In genomic region chr16:61313931-61314330, GRCh38 we compare ENCODE assay signal across 17 cellular contexts.
DNase-seq lines count a peak whose midpoint lies in the region; FAIRE-seq and TF ChIP-seq lines count a peak whose summit lies in the region.
"Had no signal": no experiment of that assay in that cellular context is flagged by ENCODE, and none has a peak within 500 bp of the region (broad histone marks: within the 10 kb centered on the region; RNA-seq: fewer than 3 reads in every experiment).

No MANE protein-coding gene starts in this region.

- no peak overlapping the region for H3K4me3 Mint-ChIP-seq in neural progenitor cell
- H3K4me3 Mint-ChIP-seq in Caco-2 (ENCODE audit: unreplicated experiment) = no peak overlapping the region
- H3K4me3 Mint-ChIP-seq: CD4-positive, alpha-beta T cell had no signal

- no TSS peak for BruUV-seq in Caco-2 (replicated peaks; lab: Mats Ljungman, UMichigan)

- H4K20me1 ChIP-seq in H1 (replicated peaks in 1 of 2; ENCODE audit: control insufficient read depth in 1 of 2, insufficient read depth in 2 of 2, low read length in 2 of 2) = no peaks in the 10 kb centered on the region
- no peaks in the 10 kb centered on the region for H4K20me1 ChIP-seq in neural progenitor cell (ENCODE audit: low read depth)

- WGBS in H1 (ENCODE audit: extremely low coverage in 1 of 2, insufficient coverage in 1 of 2, insufficient read length in 1 of 2, insufficient replicate concordance in 2 of 2, low coverage in 1 of 2, low lambda C conversion rate in 2 of 2, missing lambda C conversion rate in 1 of 2), 2 experiments = 100% methylated on average over 2 of the region's 2 CpGs; no CpG with 5 or more reads in 1 of the 2 experiments

- H2BK5ac ChIP-seq in H1 (ENCODE audit: low read depth, low read length) = no peak overlapping the region

- H2BK12ac ChIP-seq in H1 (ENCODE audit: low read depth, low read length) = no peak overlapping the region

- H3K9me3 Mint-ChIP-seq in neural progenitor cell (peaks cover 15% of the 10 kb centered on the region), Caco-2 (ENCODE audit: unreplicated experiment) (no peaks in the 10 kb centered on the region)

- H3K4me1 ChIP-seq in H1 (replicated peaks in 1 of 4; ENCODE audit: control insufficient read depth in 3 of 4, insufficient read depth in 4 of 4, low read length in 3 of 4) (no peaks in the 10 kb centered on the region), neural progenitor cell (no peaks in the 10 kb centered on the region), Caco-2 (no peaks in the 10 kb centered on the region)
- H3K4me1 ChIP-seq: BE2C had no signal

- H3K4me2 ChIP-seq in H1 (ENCODE audit: insufficient read depth in 1 of 2, low read depth in 2 of 2, low read length in 2 of 2) (no peak overlapping the region), neural progenitor cell (no peak overlapping the region)

- H3K18ac ChIP-seq in H1 (ENCODE audit: extremely low read depth, low read length) = no peak overlapping the region

- intact Hi-C loops in Caco-2 (cut with micrococcal nuclease; ENCODE audit: unreplicated experiment) = no loop called here

- H3K56ac ChIP-seq in H1 (replicated peaks; ENCODE audit: insufficient read length, low read depth, low read length) = no peak overlapping the region

- no peaks in the 10 kb centered on the region for H3K23me2 ChIP-seq in H1 (ENCODE audit: low read depth, low read length)

- no peaks in the 10 kb centered on the region for H3F3A ChIP-seq in neural progenitor cell (ENCODE audit: low read depth)

- FAIRE-seq in H1 (lab: Jason Lieb, UNC) = no peak
- FAIRE-seq: GM12891 had no signal

- no peak for TF ChIP-seq POLR2A in H1 (IDR thresholded peaks at IDR 0.05; ENCODE audit: control extremely low read depth in 1 of 2, low read depth in 2 of 2, low read length in 2 of 2)

- no peak for TF ChIP-seq EP300 in H1 (IDR thresholded peaks at IDR 0.05; ENCODE audit: borderline replicate concordance in 1 of 2, low read depth in 2 of 2, low read length in 2 of 2)

- H3K27ac ChIP-seq in H1 (ENCODE audit: low read depth, low read length) (no peak overlapping the region), neural progenitor cell (no peak overlapping the region)

- H4K91ac ChIP-seq in H1 (replicated peaks; ENCODE audit: insufficient read length, low read length) = no peak overlapping the region

- H3K27me3 Mint-ChIP-seq in neural progenitor cell (ENCODE audit: insufficient read depth, low read depth) (no peaks in the 10 kb centered on the region), Caco-2 (ENCODE audit: insufficient read depth, unreplicated experiment) (peaks cover 9% of the 10 kb centered on the region)
- H3K27me3 Mint-ChIP-seq: CD4-positive, alpha-beta T cell had no signal

- no peak overlapping the region for H4K8ac ChIP-seq in H1 (ENCODE audit: extremely low read depth, insufficient read depth, low read length)

- H3K4ac ChIP-seq in H1 (replicated peaks; ENCODE audit: insufficient read length, low read depth, low read length) = no peak overlapping the region

- H4K5ac ChIP-seq in H1 (ENCODE audit: insufficient read length, low read depth, low read length) = no peak overlapping the region

- H2AFZ ChIP-seq in H1 (ENCODE audit: low read length) (peak overlapping the region; percentile 46; the same call in 1 of the 2 replicates), neural progenitor cell (replicated peaks) (peak overlapping the region; percentile 53)

- no peak overlapping the region for H2BK20ac ChIP-seq in H1 (ENCODE audit: low read length)

- CTCF ChIA-PET in H1 (lab: Charles Lee; ENCODE audit: partially characterized antibody) (no interaction called here), Caco-2 (lab: Charles Lee) (no interaction called here)

- H3K4me3 ChIP-seq in H1 (ENCODE audit: extremely low read depth in 1 of 4, insufficient read depth in 2 of 4, low read depth in 3 of 4, low read length in 4 of 4) (no peak overlapping the region), neural progenitor cell (no peak overlapping the region), Caco-2 (ENCODE audit: low read depth, low read length) (no peak overlapping the region)

- no peak overlapping the region for H2AK5ac ChIP-seq in H1 (ENCODE audit: low read depth, low read length)

- H3K36me3 ChIP-seq in H1 (ENCODE audit: control insufficient read depth in 2 of 4, insufficient read depth in 4 of 4, low read length in 3 of 4) = no peaks in the 10 kb centered on the region
- H3K36me3 ChIP-seq in neural progenitor cell = no peaks in the 10 kb centered on the region
- H3K36me3 ChIP-seq in Caco-2 (ENCODE audit: control insufficient read depth, insufficient read depth, low read length) = no peaks in the 10 kb centered on the region
- H3K36me3 ChIP-seq: BE2C had no signal

- H3K14ac ChIP-seq in H1 (ENCODE audit: insufficient read length) = no peak overlapping the region

- H3K9me3 ChIP-seq in H1 (ENCODE audit: insufficient read depth in 2 of 2, low read depth in 1 of 2, low read length in 1 of 2) = no peaks in the 10 kb centered on the region
- no peaks in the 10 kb centered on the region for H3K9me3 ChIP-seq in neural progenitor cell (ENCODE audit: low read depth)
- peaks cover 4% of the 10 kb centered on the region; the same call in 1 of the 2 replicates for H3K9me3 ChIP-seq in Caco-2
- H3K9me3 ChIP-seq: BE2C had no signal

- DNase-seq in D341Med (ENCODE audit: low spot score) (peak; percentile 69), NCI-H82 (lab: John Stamatoyannopoulos, UW) (peak; percentile 79), H1 (ENCODE audit: low read depth in 1 of 2, low spot score in 2 of 2) (no peak), neural progenitor cell (ENCODE audit: low spot score) (no peak), dermis blood vessel endothelial cell (no peak), DMS153 (lab: John Stamatoyannopoulos, UW) (no peak), Caco-2 (no peak)
- DNase-seq: BE2C; CD4-positive, alpha-beta T cell; GOT3; Kasumi-1; NCI-H1930; NCI-H226; NCI-H526 treated with DMSO at 0.1 percent for 48 hours; SHP77; T-helper 1 cell had no signal

- POLR2A ChIA-PET in H1 (lab: Charles Lee; ENCODE audit: partially characterized antibody) = no interaction called here
- POLR2A ChIA-PET in Caco-2 (lab: Charles Lee) = no interaction called here

- no peaks in the 10 kb centered on the region for H3K79me2 ChIP-seq in H1 (ENCODE audit: control insufficient read depth in 1 of 2, insufficient read depth in 2 of 2, low read length in 2 of 2)
- no peaks in the 10 kb centered on the region for H3K79me2 ChIP-seq in neural progenitor cell (ENCODE audit: low read depth)

- H3K4me1 Mint-ChIP-seq in neural progenitor cell = peaks cover 2% of the 10 kb centered on the region
- H3K4me1 Mint-ChIP-seq in Caco-2 (ENCODE audit: low read depth, unreplicated experiment) = no peaks in the 10 kb centered on the region

- no peak overlapping the region for H3K23ac ChIP-seq in H1 (ENCODE audit: insufficient read length)

- TF ChIP-seq CTCF in H1 (IDR thresholded peaks at IDR 0.05; ENCODE audit: control extremely low read depth in 1 of 3, insufficient read depth in 1 of 3, low read depth in 1 of 3, low read length in 3 of 3) (no peak), neural progenitor cell (IDR thresholded peaks at IDR 0.05) (no peak), Caco-2 (IDR thresholded peaks at IDR 0.05; ENCODE audit: insufficient read depth in 1 of 2, low read depth in 1 of 2, low read length in 1 of 2, severe bottlenecking in 1 of 2, unreplicated experiment in 1 of 2) (no peak)

- no peaks in the 10 kb centered on the region for H3K27me3 ChIP-seq in H1 (replicated peaks in 1 of 4; ENCODE audit: control insufficient read depth in 3 of 4, extremely low read depth in 1 of 4, insufficient read depth in 3 of 4, low read length in 3 of 4)
- H3K27me3 ChIP-seq in neural progenitor cell = no peaks in the 10 kb centered on the region
- H3K27me3 ChIP-seq in Caco-2 (replicated peaks; ENCODE audit: control insufficient read depth, insufficient read depth, low read length) = no peaks in the 10 kb centered on the region
- H3K27me3 ChIP-seq: BE2C had no signal

- no peaks in the 10 kb centered on the region for H3K79me1 ChIP-seq in H1 (ENCODE audit: low read depth, low read length)

- H3K9ac ChIP-seq in H1 (replicated peaks in 1 of 4; ENCODE audit: extremely low read depth in 1 of 4, low read depth in 3 of 4, low read length in 3 of 4) (no peak overlapping the region), neural progenitor cell (no peak overlapping the region)

- H2BK120ac ChIP-seq in H1 (replicated peaks; ENCODE audit: low read depth, low read length) = no peak overlapping the region

- H3K36me3 Mint-ChIP-seq in neural progenitor cell = peaks cover 4% of the 10 kb centered on the region
- H3K36me3 Mint-ChIP-seq in Caco-2 (ENCODE audit: insufficient read depth, unreplicated experiment) = no peaks in the 10 kb centered on the region

- no peak for TF ChIP-seq RAD21 in H1 (IDR thresholded peaks at IDR 0.05 in 1 of 2, conservative IDR thresholded peaks at IDR 0.05 in 1 of 2; ENCODE audit: low read depth in 2 of 2, low read length in 2 of 2)

- no peak overlapping the region for H2BK15ac ChIP-seq in H1 (ENCODE audit: low read length)

- H3K27ac Mint-ChIP-seq in neural progenitor cell (no peak overlapping the region), Caco-2 (ENCODE audit: unreplicated experiment) (no peak overlapping the region)
- H3K27ac Mint-ChIP-seq: CD4-positive, alpha-beta T cell had no signal

TF ChIP-seq in H1, 55 proteins besides CTCF, POLR2A, EP300 and RAD21 (continues in another document):
- no peak for TF ChIP-seq RFX5 (IDR thresholded peaks at IDR 0.05; ENCODE audit: borderline replicate concordance, low read depth, low read length)
- TF ChIP-seq GABPA (IDR thresholded peaks at IDR 0.05; ENCODE audit: borderline replicate concordance, insufficient read depth, low read length) = no peak
- no peak for TF ChIP-seq KDM1A (IDR thresholded peaks at IDR 0.05; ENCODE audit: borderline replicate concordance, low read length)

Comparison
In these comparisons a context has a peak if more than half of its experiments do, and no peak if none do; other contexts are left out.
1. DNase-seq: peak in D341Med (single experiment) and NCI-H82 (single experiment); none in H1 (0 of 2), neural progenitor cell (single experiment), dermis blood vessel endothelial cell (single experiment), DMS153 (single experiment) and Caco-2 (0 of 2).